Comparison of ENCODE assay signal across 13 cellular contexts in genomic region chr2:134324942-134325341, GRCh38.
DNase-seq lines count a peak whose midpoint lies in the region; ATAC-seq and TF ChIP-seq lines count a peak whose summit lies in the region.
"Had no signal": no experiment of that assay in that cellular context is flagged by ENCODE, and none has a peak within 500 bp of the region (broad histone marks: within the 10 kb centered on the region; RNA-seq: fewer than 3 reads in every experiment).

No MANE protein-coding gene starts in this region.

- H3K27ac Mint-ChIP-seq in activated CD4-positive, alpha-beta T cell treated with anti-CD3 and anti-CD28 coated beads, Interleukin-2, amount 10 ng/mL, durations not matched to agents 24 days and 14 days: no peak overlapping the region
- no peak overlapping the region for H3K27ac Mint-ChIP-seq in activated CD8-positive, alpha-beta T cell treated with anti-CD3 and anti-CD28 coated beads for 36 hours
- peak overlapping the region; percentile 23 for H3K27ac Mint-ChIP-seq in stimulated activated effector memory CD8-positive, alpha-beta T cell treated with anti-CD3 and anti-CD28 coated beads, Interleukin-12 subunit alpha, Interleukin-12 subunit beta, amount 100 ng/mL, for 72 hours
- H3K27ac Mint-ChIP-seq: type B pancreatic cell had no signal

- intact Hi-C loops in activated CD4-positive, alpha-beta T cell treated with anti-CD3 and anti-CD28 coated beads, Interleukin-2, amount 10 ng/mL, durations not matched to agents 24 days and 14 days (cut with micrococcal nuclease): loop anchor here (5.0 kb wide), 1 partner anchor 43 kb away; no protein-coding TSS in a partner anchor
- intact Hi-C loops in activated CD8-positive, alpha-beta T cell treated with anti-CD3 and anti-CD28 coated beads for 36 hours (cut with micrococcal nuclease): no loop called here

- CTCF ChIA-PET in activated CD8-positive, alpha-beta T cell treated with anti-CD3 and anti-CD28 coated beads for 36 hours (lab: Charles Lee): no interaction called here

- no peaks in the 10 kb centered on the region for H3K9me3 ChIP-seq in WERI-Rb-1 (ENCODE audit: severe bottlenecking)

- H3K27ac ChIP-seq in WERI-Rb-1: no peak overlapping the region
- H3K27ac ChIP-seq: RWPE1 had no signal

- ATAC-seq in HG03108 (IDR thresholded peaks at IDR 0.05; ENCODE audit: unreplicated experiment): peak; percentile 78
- peak; percentile 36 for ATAC-seq in activated CD8-positive, alpha-beta T cell treated with anti-CD3 and anti-CD28 coated beads for 36 hours
- peak; percentile 78 for ATAC-seq in stimulated activated effector memory CD8-positive, alpha-beta T cell treated with anti-CD3 and anti-CD28 coated beads, Interleukin-12 subunit alpha, Interleukin-12 subunit beta, amount 100 ng/mL, for 72 hours

- no peak for TF ChIP-seq CTCF in activated CD8-positive, alpha-beta T cell treated with anti-CD3 and anti-CD28 coated beads for 36 hours (IDR thresholded peaks at IDR 0.05)
- TF ChIP-seq CTCF in WERI-Rb-1 (IDR thresholded peaks at IDR 0.05; ENCODE audit: low read depth, low read length): no peak

- H3K36me3 Mint-ChIP-seq in activated CD4-positive, alpha-beta T cell treated with anti-CD3 and anti-CD28 coated beads, Interleukin-2, amount 10 ng/mL, durations not matched to agents 24 days and 14 days (ENCODE audit: low read depth): peaks cover 13% of the 10 kb centered on the region
- peaks cover 30% of the 10 kb centered on the region for H3K36me3 Mint-ChIP-seq in activated CD8-positive, alpha-beta T cell treated with anti-CD3 and anti-CD28 coated beads for 36 hours (ENCODE audit: low read depth)
- no peaks in the 10 kb centered on the region for H3K36me3 Mint-ChIP-seq in stimulated activated effector memory CD8-positive, alpha-beta T cell treated with anti-CD3 and anti-CD28 coated beads, Interleukin-12 subunit alpha, Interleukin-12 subunit beta, amount 100 ng/mL, for 72 hours

- no peak overlapping the region for H3K4me3 ChIP-seq in WERI-Rb-1 (ENCODE audit: low read depth, low read length)

- peak overlapping the region; percentile 12 for H3K4me3 Mint-ChIP-seq in activated CD4-positive, alpha-beta T cell treated with anti-CD3 and anti-CD28 coated beads, Interleukin-2, amount 10 ng/mL, durations not matched to agents 24 days and 14 days
- H3K4me3 Mint-ChIP-seq in activated CD8-positive, alpha-beta T cell treated with anti-CD3 and anti-CD28 coated beads for 36 hours: no peak overlapping the region
- no peak overlapping the region for H3K4me3 Mint-ChIP-seq in stimulated activated effector memory CD8-positive, alpha-beta T cell treated with anti-CD3 and anti-CD28 coated beads, Interleukin-12 subunit alpha, Interleukin-12 subunit beta, amount 100 ng/mL, for 72 hours
- H3K4me3 Mint-ChIP-seq: type B pancreatic cell had no signal

- DNase-seq in activated CD4-positive, alpha-beta T cell treated with anti-CD3 and anti-CD28 coated beads, Interleukin-2, amount 10 ng/mL, durations not matched to agents 24 days and 14 days: peak; percentile 76
- DNase-seq in activated CD4-positive, alpha-beta T cell treated with anti-CD3 and anti-CD28 coated beads for 48 hours: no peak
- DNase-seq in activated CD8-positive, alpha-beta T cell treated with anti-CD3 and anti-CD28 coated beads for 36 hours: no peak
- DNase-seq in stimulated activated effector memory CD8-positive, alpha-beta T cell treated with anti-CD3 and anti-CD28 coated beads, Interleukin-12 subunit alpha, Interleukin-12 subunit beta, amount 100 ng/mL, for 72 hours (ENCODE audit: low spot score in 2 of 2): no peak
- DNase-seq in WERI-Rb-1 (no peak), NCI-H2171 treated with DMSO at 0.1 percent for 48 hours (lab: John Stamatoyannopoulos, UW) (no peak)
- DNase-seq in stimulated activated CD4-positive, alpha-beta T cell treated with anti-CD3 and anti-CD28 coated beads, Interleukin-4, amount 100 ng/mL, for 24 hours: no peak
- DNase-seq: activated CD4-positive, alpha-beta T cell treated with anti-CD3 and anti-CD28 coated beads, Interleukin-2, amount 50 U/mL, for 1 hour; DND-41; stimulated activated CD4-positive, alpha-beta T cell treated with anti-CD3 and anti-CD28 coated beads, Interleukin-4, amount 100 ng/mL, for 4 hours had no signal

- H3K9me3 Mint-ChIP-seq in activated CD4-positive, alpha-beta T cell treated with anti-CD3 and anti-CD28 coated beads, Interleukin-2, amount 10 ng/mL, durations not matched to agents 24 days and 14 days: no peaks in the 10 kb centered on the region
- no peaks in the 10 kb centered on the region for H3K9me3 Mint-ChIP-seq in activated CD8-positive, alpha-beta T cell treated with anti-CD3 and anti-CD28 coated beads for 36 hours
- H3K9me3 Mint-ChIP-seq in stimulated activated effector memory CD8-positive, alpha-beta T cell treated with anti-CD3 and anti-CD28 coated beads, Interleukin-12 subunit alpha, Interleukin-12 subunit beta, amount 100 ng/mL, for 72 hours: no peaks in the 10 kb centered on the region
- H3K9me3 Mint-ChIP-seq: type B pancreatic cell had no signal

- peaks cover 56% of the 10 kb centered on the region for H3K4me1 Mint-ChIP-seq in activated CD4-positive, alpha-beta T cell treated with anti-CD3 and anti-CD28 coated beads, Interleukin-2, amount 10 ng/mL, durations not matched to agents 24 days and 14 days
- peaks cover 62% of the 10 kb centered on the region for H3K4me1 Mint-ChIP-seq in activated CD8-positive, alpha-beta T cell treated with anti-CD3 and anti-CD28 coated beads for 36 hours (ENCODE audit: low read depth)
- H3K4me1 Mint-ChIP-seq in stimulated activated effector memory CD8-positive, alpha-beta T cell treated with anti-CD3 and anti-CD28 coated beads, Interleukin-12 subunit alpha, Interleukin-12 subunit beta, amount 100 ng/mL, for 72 hours: peaks cover 70% of the 10 kb centered on the region

- peaks cover 13% of the 10 kb centered on the region; the same call in 1 of the 2 replicates for H3K36me3 ChIP-seq in WERI-Rb-1

- no peaks in the 10 kb centered on the region for H3K27me3 ChIP-seq in WERI-Rb-1 (ENCODE audit: insufficient read depth, low read depth, severe bottlenecking)

- H3K27me3 Mint-ChIP-seq in activated CD4-positive, alpha-beta T cell treated with anti-CD3 and anti-CD28 coated beads, Interleukin-2, amount 10 ng/mL, durations not matched to agents 24 days and 14 days: no peaks in the 10 kb centered on the region
- H3K27me3 Mint-ChIP-seq in activated CD8-positive, alpha-beta T cell treated with anti-CD3 and anti-CD28 coated beads for 36 hours: no peaks in the 10 kb centered on the region
- H3K27me3 Mint-ChIP-seq: type B pancreatic cell had no signal

- POLR2A ChIA-PET in activated CD8-positive, alpha-beta T cell treated with anti-CD3 and anti-CD28 coated beads for 36 hours (lab: Charles Lee): no interaction called here
